In genomic region chr20:26163890-26164289, GRCh38 we compare ENCODE assay signal across 13 cellular contexts.
DNase-seq lines count a peak whose midpoint lies in the region; ATAC-seq and TF ChIP-seq lines count a peak whose summit lies in the region.
"Had no signal": no experiment of that assay in that cellular context is flagged by ENCODE, and none has a peak within 500 bp of the region (broad histone marks: within the 10 kb centered on the region; RNA-seq: fewer than 3 reads in every experiment).

No MANE protein-coding gene starts in this region.

- WGBS in endodermal cell (ENCODE audit: insufficient coverage in 1 of 2, insufficient read length in 1 of 2), 2 experiments: 97% methylated on average over 1 of the region's 2 CpGs; no CpG with 5 or more reads in 1 of the 2 experiments

- no peaks in the 10 kb centered on the region for H3K9me3 Mint-ChIP-seq in activated CD8-positive, alpha-beta memory T cell treated with anti-CD3 and anti-CD28 coated beads, Interleukin-2, amount 10 ng/mL, durations not matched to agents 7 days and 5 days (ENCODE audit: low read depth)
- no peaks in the 10 kb centered on the region for H3K9me3 Mint-ChIP-seq in endodermal cell

- H3K27ac ChIP-seq in endodermal cell (ENCODE audit: low read depth, low read length): no peak overlapping the region
- H3K27ac ChIP-seq: heart left ventricle, SK-N-MC had no signal

- H3K36me3 ChIP-seq in adipocyte (ENCODE audit: control insufficient read depth, insufficient read depth, low read length, severe bottlenecking) (no peaks in the 10 kb centered on the region), endodermal cell (ENCODE audit: control insufficient read depth, insufficient read depth, low read length) (no peaks in the 10 kb centered on the region)
- H3K36me3 ChIP-seq: heart left ventricle had no signal

- H3K4me3 ChIP-seq in HFF-Myc (replicated peaks; ENCODE audit: low read depth, low read length) (no peak overlapping the region), adipocyte (ENCODE audit: low read length) (no peak overlapping the region), endodermal cell (ENCODE audit: low read length) (no peak overlapping the region)
- H3K4me3 ChIP-seq: heart left ventricle, SK-N-MC had no signal

- no peak overlapping the region for H3K9ac ChIP-seq in adipocyte (ENCODE audit: low read length)
- no peak overlapping the region for H3K9ac ChIP-seq in endodermal cell (ENCODE audit: extremely low read depth, low read length, poor library complexity, severe bottlenecking)

- H3K27me3 Mint-ChIP-seq in activated CD8-positive, alpha-beta memory T cell treated with anti-CD3 and anti-CD28 coated beads, Interleukin-2, amount 10 ng/mL, durations not matched to agents 7 days and 5 days: peaks cover 9% of the 10 kb centered on the region
- H3K27me3 Mint-ChIP-seq in endodermal cell (ENCODE audit: insufficient read depth): no peaks in the 10 kb centered on the region

- H3K36me3 Mint-ChIP-seq in activated CD8-positive, alpha-beta memory T cell treated with anti-CD3 and anti-CD28 coated beads, Interleukin-2, amount 10 ng/mL, durations not matched to agents 7 days and 5 days: no peaks in the 10 kb centered on the region
- H3K36me3 Mint-ChIP-seq in endodermal cell (ENCODE audit: low read depth): no peaks in the 10 kb centered on the region

- ATAC-seq in activated CD8-positive, alpha-beta memory T cell treated with anti-CD3 and anti-CD28 coated beads, Interleukin-2, amount 10 ng/mL, durations not matched to agents 7 days and 5 days: no peak
- ATAC-seq: heart left ventricle had no signal

- DNase-seq in HFF-Myc (ENCODE audit: extremely low read depth, low read depth): peak; percentile 4
- DNase-seq in adipocyte (ENCODE audit: low read depth): peak; percentile 81
- DNase-seq in foreskin melanocyte: peak; percentile 73
- DNase-seq in Kasumi-1 (lab: John Stamatoyannopoulos, UW): no peak
- DNase-seq in superior temporal gyrus (ENCODE audit: extremely low spot score): no peak
- no peak for DNase-seq in activated CD8-positive, alpha-beta memory T cell treated with anti-CD3 and anti-CD28 coated beads, Interleukin-2, amount 10 ng/mL, durations not matched to agents 7 days and 5 days
- DNase-seq in endodermal cell: no peak
- DNase-seq: activated CD4-positive, CD25-positive, alpha-beta regulatory T cell; DND-41; heart left ventricle; NCI-H1436 treated with DMSO at 0.1 percent for 48 hours; NCI-H82 had no signal

- no peaks in the 10 kb centered on the region for H3K27me3 ChIP-seq in adipocyte (replicated peaks; ENCODE audit: control insufficient read depth, insufficient read depth, low read length)
- H3K27me3 ChIP-seq in endodermal cell (ENCODE audit: control insufficient read depth, insufficient read depth, low read length, poor library complexity, severe bottlenecking): no peaks in the 10 kb centered on the region
- H3K27me3 ChIP-seq: heart left ventricle had no signal

- H3K4me1 ChIP-seq in adipocyte (ENCODE audit: control insufficient read depth, insufficient read depth, low read length) (peaks cover 7% of the 10 kb centered on the region), endodermal cell (ENCODE audit: control insufficient read depth, insufficient read depth, low read length) (no peaks in the 10 kb centered on the region)
- H3K4me1 ChIP-seq: heart left ventricle had no signal

- no peaks in the 10 kb centered on the region for H3K9me3 ChIP-seq in adipocyte (ENCODE audit: control insufficient read depth, low read length)
- no peaks in the 10 kb centered on the region for H3K9me3 ChIP-seq in endodermal cell (ENCODE audit: control insufficient read depth, low read length)
- H3K9me3 ChIP-seq: heart left ventricle had no signal

- TF ChIP-seq CTCF in HFF-Myc (IDR thresholded peaks at IDR 0.05; ENCODE audit: low read depth, low read length, missing control alignments) (no peak), endodermal cell (conservative IDR thresholded peaks at IDR 0.05) (no peak)

- H3K4me3 Mint-ChIP-seq in activated CD8-positive, alpha-beta memory T cell treated with anti-CD3 and anti-CD28 coated beads, Interleukin-2, amount 10 ng/mL, durations not matched to agents 7 days and 5 days: no peak overlapping the region
- no peak overlapping the region for H3K4me3 Mint-ChIP-seq in endodermal cell

- H3K4me1 Mint-ChIP-seq in activated CD8-positive, alpha-beta memory T cell treated with anti-CD3 and anti-CD28 coated beads, Interleukin-2, amount 10 ng/mL, durations not matched to agents 7 days and 5 days: no peaks in the 10 kb centered on the region
- H3K4me1 Mint-ChIP-seq in endodermal cell: peaks cover 15% of the 10 kb centered on the region

- CTCF ChIA-PET in activated CD8-positive, alpha-beta memory T cell treated with anti-CD3 and anti-CD28 coated beads, Interleukin-2, amount 10 ng/mL, durations not matched to agents 7 days and 5 days (lab: Charles Lee): no interaction called here

- no peak overlapping the region for H3K27ac Mint-ChIP-seq in activated CD8-positive, alpha-beta memory T cell treated with anti-CD3 and anti-CD28 coated beads, Interleukin-2, amount 10 ng/mL, durations not matched to agents 7 days and 5 days
- H3K27ac Mint-ChIP-seq in endodermal cell: no peak overlapping the region

Comparison
In these comparisons a context has a peak if more than half of its experiments do, and no peak if none do; other contexts are left out.
1. DNase-seq: peak in HFF-Myc (single experiment), adipocyte (single experiment) and foreskin melanocyte (single experiment); none in Kasumi-1 (0 of 2), superior temporal gyrus (single experiment), activated CD8-positive, alpha-beta memory T cell treated with anti-CD3 and anti-CD28 coated beads, Interleukin-2, amount 10 ng/mL, durations not matched to agents 7 days and 5 days (single experiment) and endodermal cell (single experiment).